ENCODE assay signal across 8 cellular contexts in the genomic region with DNA sequence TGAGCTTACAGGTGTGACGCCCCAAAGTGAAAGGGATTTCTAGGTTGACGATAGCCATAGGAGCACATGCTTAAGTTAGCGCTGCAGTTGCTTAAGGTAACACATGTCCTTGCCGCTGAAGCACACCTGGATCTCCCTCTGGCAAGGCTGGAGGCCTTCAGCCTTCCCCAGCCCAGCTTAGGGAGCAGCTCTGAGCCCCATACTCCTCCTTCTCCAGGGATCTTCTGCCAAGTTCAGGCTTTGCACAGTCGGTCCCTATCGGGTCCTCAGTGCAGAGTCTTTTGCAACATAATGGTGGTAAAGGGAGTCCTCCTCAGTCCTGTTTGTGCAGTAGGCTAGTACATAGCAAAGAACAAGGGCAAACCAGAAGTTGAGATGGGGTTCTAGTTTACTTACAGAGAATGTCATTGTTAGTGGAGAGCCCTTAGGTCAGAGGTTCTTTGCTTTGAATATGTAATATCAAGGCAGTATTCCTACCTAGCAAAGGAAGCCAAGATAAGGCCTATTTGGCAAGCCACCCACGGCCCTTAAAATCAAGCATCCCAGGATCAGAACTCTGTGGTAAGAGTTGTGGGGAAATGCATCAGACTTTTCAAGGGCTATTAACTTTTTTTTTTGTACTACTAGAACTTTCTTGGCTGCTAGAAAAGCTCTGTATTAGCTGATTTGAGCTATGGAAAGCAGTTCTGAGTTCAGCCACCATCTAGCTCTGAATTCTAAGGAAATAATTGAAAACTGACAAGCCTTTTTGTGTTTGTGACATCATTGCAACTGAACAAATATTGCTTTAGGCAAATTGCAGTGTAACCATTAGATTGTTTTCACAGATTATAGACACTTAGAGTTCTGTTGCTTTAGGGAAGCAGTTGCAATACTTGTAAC. TPM values are rescaled to one million over a fixed set of nuclear protein-coding genes. Genes with fewer than 3 reads are reported as not detected.
A peak's percentile ranks its signal among the peaks of the same experiment; 100 is the strongest.
DNase-seq lines count a peak whose midpoint lies in the region; ATAC-seq, FAIRE-seq and TF ChIP-seq lines count a peak whose summit lies in the region.

No MANE protein-coding gene starts in this region.

- no peak for TF ChIP-seq RAD21 in A549 (conservative IDR thresholded peaks at IDR 0.05 in 1 of 2, IDR thresholded peaks at IDR 0.05 in 1 of 2)

- peak overlapping the region; percentile 99 for H3K4me2 ChIP-seq in A549

- H3K4me3 Mint-ChIP-seq in central memory CD8-positive, alpha-beta T cell: peak overlapping the region; percentile 91

- TF ChIP-seq CTCF in A549 (IDR thresholded peaks at IDR 0.05) (no peak), mucosa of descending colon (IDR thresholded peaks at IDR 0.05) (no peak)

- ATAC-seq in A549: peak; percentile 14 to 15; a peak in 3 of 6 replicates
- ATAC-seq in central memory CD8-positive, alpha-beta T cell (replicated peaks; ENCODE audit: extremely low read depth, poor library complexity, severe bottlenecking): no peak
- peak; percentile 5 for ATAC-seq in mucosa of descending colon
- no peak for ATAC-seq in GM21825 (IDR thresholded peaks at IDR 0.05; ENCODE audit: unreplicated experiment)
- no peak for ATAC-seq in GM19467 (IDR thresholded peaks at IDR 0.05; ENCODE audit: unreplicated experiment)

- peak overlapping the region; percentile 89 for H3K27ac Mint-ChIP-seq in central memory CD8-positive, alpha-beta T cell (ENCODE audit: low read depth)

- no peak for TF ChIP-seq POLR2A in A549 (IDR thresholded peaks at IDR 0.05; ENCODE audit: low read length)

- H3K27me3 Mint-ChIP-seq in central memory CD8-positive, alpha-beta T cell: no peaks in the 10 kb centered on the region

- WGBS in A549 (ENCODE audit: missing lambda C conversion rate): 57% methylated on average over 5 of the region's 7 CpGs

- H3K27ac ChIP-seq in A549: peak overlapping the region; percentile 98 to 100

- no peak for DNase-seq in A549 (ENCODE audit: low read depth in 1 of 2, low spot score in 1 of 2)
- DNase-seq in NCI-H526 treated with DMSO at 0.1 percent for 48 hours (lab: John Stamatoyannopoulos, UW): peak; percentile 39
- DNase-seq in central memory CD8-positive, alpha-beta T cell (ENCODE audit: low spot score in 2 of 2): no peak
- DNase-seq in mucosa of descending colon: peak in 2 of 3 donors; percentile 42 to 45
- DNase-seq in GM19239 (ENCODE audit: insufficient read length, low spot score): no peak
- no peak for DNase-seq in cortex of kidney (lab: John Stamatoyannopoulos, UW)

- no peaks in the 10 kb centered on the region for H3K9me3 Mint-ChIP-seq in central memory CD8-positive, alpha-beta T cell

- peaks cover 70% of the 10 kb centered on the region for H3K4me1 Mint-ChIP-seq in central memory CD8-positive, alpha-beta T cell

- intact Hi-C loops in mucosa of descending colon (cut with DNase I, micrococcal nuclease): loop anchor here in 1 of 2 donors (10.0 kb wide), 2 partner anchors 161 to 191 kb away; no protein-coding TSS in a partner anchor

- peaks cover 14% of the 10 kb centered on the region for H3K36me3 Mint-ChIP-seq in central memory CD8-positive, alpha-beta T cell (ENCODE audit: insufficient read depth)

- H3K9me3 ChIP-seq in A549 (no peaks in the 10 kb centered on the region), mucosa of descending colon (no peaks in the 10 kb centered on the region)

- peak overlapping the region; percentile 58 for H3K4me3 ChIP-seq in A549
- H3K4me3 ChIP-seq in mucosa of descending colon: no peak overlapping the region

- no peak for FAIRE-seq in A549 (lab: Jason Lieb, UNC)
- no peak for FAIRE-seq in GM19239 (lab: Jason Lieb, UNC)

- no peak for TF ChIP-seq EP300 in A549 (IDR thresholded peaks at IDR 0.05)

- H3K4me1 ChIP-seq in A549: peaks cover 50% of the 10 kb centered on the region
- peaks cover 21% of the 10 kb centered on the region for H3K4me1 ChIP-seq in mucosa of descending colon (ENCODE audit: low read depth)

- CTCF ChIA-PET in A549 (lab: Yijun Ruan, JAX): interaction anchor here (0.7 to 9.2 kb wide), 29 partner anchors 9 to 195 kb away, joined by 3 to 61 read pairs (median 4); no protein-coding TSS in a partner anchor

- no peaks in the 10 kb centered on the region for H3K36me3 ChIP-seq in mucosa of descending colon (ENCODE audit: low read depth)

- POLR2A ChIA-PET in A549 (lab: Yijun Ruan, JAX): interaction anchor here (0.7 kb wide), 1 partner anchor 187 kb away, joined by 3 read pairs; no protein-coding TSS in a partner anchor

TF ChIP-seq in A549, 52 proteins besides CTCF, POLR2A, EP300 and RAD21:
- TF ChIP-seq HMGXB4 (CRISPR knock-in tag; IDR thresholded peaks at IDR 0.05; ENCODE audit: borderline replicate concordance) (no peak), SMC3 (IDR thresholded peaks at IDR 0.05) (no peak), HOXA7 (CRISPR knock-in tag; IDR thresholded peaks at IDR 0.05) (no peak), HOXB13 (CRISPR knock-in tag; IDR thresholded peaks at IDR 0.05; ENCODE audit: low read depth) (no peak), MAZ (IDR thresholded peaks at IDR 0.05; ENCODE audit: borderline replicate concordance, low read depth, low read length) (no peak), SREBF2 (IDR thresholded peaks at IDR 0.05) (no peak), RCOR1 (IDR thresholded peaks at IDR 0.05; ENCODE audit: low read depth, low read length) (no peak), FOSL2 (IDR thresholded peaks at IDR 0.05) (no peak), FOSL2 (CRISPR knock-in tag; IDR thresholded peaks at IDR 0.05) (no peak), CHD2 (IDR thresholded peaks at IDR 0.05; ENCODE audit: low read length, partially characterized antibody) (no peak)

RNA-seq across cellular contexts. Expression of gene EVA1C, which starts 1.4 kb away (rescaled TPM):
- 41.1 and 45.5 TPM in 2 replicates for polyA plus RNA-seq in A549 (2011; rRNA removed)
- 14.5 and 15.7 TPM in 2 replicates for polyA plus RNA-seq in A549 (2012; cell fraction: cytosol; rRNA removed)
- 13.0 and 15.6 TPM in 2 replicates for polyA plus RNA-seq in A549 (2012; cell fraction: nucleus; rRNA removed)
- polyA plus RNA-seq in A549 (2017; fragmentation: RNase III; extraction: RNeasy Plus Mini Kit Qiagen cat#74134 plus additional on column Dnase treatment): 42.3 to 50.4 TPM (median 48.0 TPM) in 3 replicates
- 22.8 and 29.4 TPM in 2 replicates for polyA minus RNA-seq in A549 (2011; rRNA and poly(A)+ RNA removed)
- 10 to 100 TPM; 13.7 to 27.8 (median 15.3) TPM for total RNA-seq in mucosa of descending colon

RNA-seq across cellular contexts. Expression of gene URB1, which starts 21.1 kb away (rescaled TPM):
- polyA plus RNA-seq in A549 (2011; rRNA removed) (8.7 and 9.0 TPM in 2 replicates), A549 (2017; fragmentation: RNase III; extraction: RNeasy Plus Mini Kit Qiagen cat#74134 plus additional on column Dnase treatment) (9.5 to 10.3 TPM (median 10.1 TPM) in 3 replicates)
- 4.8 and 6.7 TPM in 2 replicates for polyA plus RNA-seq in A549 (2012; cell fraction: cytosol; rRNA removed)
- 14.2 and 16.0 TPM in 2 replicates for polyA plus RNA-seq in A549 (2012; cell fraction: nucleus; rRNA removed)
- 21.2 and 22.7 TPM in 2 replicates for polyA minus RNA-seq in A549 (2011; rRNA and poly(A)+ RNA removed)
- 10 to 100 TPM in 1 of 3 donors, 1 to 10 TPM in 2; 8.4 to 13.5 (median 8.7) TPM for total RNA-seq in mucosa of descending colon

Comparison
In these comparisons a context has a peak if more than half of its experiments do, and no peak if none do; other contexts are left out.
1. ATAC-seq: peak in A549 (2 of 2) and mucosa of descending colon (single experiment); none in central memory CD8-positive, alpha-beta T cell (single experiment), GM21825 (single experiment) and GM19467 (single experiment).
2. DNase-seq: peak in NCI-H526 treated with DMSO at 0.1 percent for 48 hours (single experiment) and mucosa of descending colon (2 of 3); none in A549 (0 of 2), central memory CD8-positive, alpha-beta T cell (0 of 2), GM19239 (single experiment) and cortex of kidney (single experiment).